Comparison of ENCODE assay signal across 23 cellular contexts in genomic region chr2:232354069-232354468, GRCh38. TPM values are rescaled to one million over a fixed set of nuclear protein-coding genes. Genes with fewer than 3 reads are reported as not detected.
DNase-seq lines count a peak whose midpoint lies in the region; ATAC-seq and TF ChIP-seq lines count a peak whose summit lies in the region.
"Had no signal": no experiment of that assay in that cellular context is flagged by ENCODE, and none has a peak within 500 bp of the region (broad histone marks: within the 10 kb centered on the region; RNA-seq: fewer than 3 reads in every experiment).

No MANE protein-coding gene starts in this region.

- no peak for TF ChIP-seq EP300 in suprapubic skin (IDR thresholded peaks at IDR 0.05)
- no peak for TF ChIP-seq EP300 in gastroesophageal sphincter (IDR thresholded peaks at IDR 0.05)

- no peaks in the 10 kb centered on the region for H3K36me3 Mint-ChIP-seq in CD14-positive monocyte

- H3K4me3 ChIP-seq in RWPE2 (ENCODE audit: severe bottlenecking) (no peak overlapping the region), suprapubic skin (no peak overlapping the region), gastroesophageal sphincter (no peak overlapping the region)
- H3K4me3 ChIP-seq: GM12878, K562, MG63 had no signal

- TF ChIP-seq POLR2A in suprapubic skin (IDR thresholded peaks at IDR 0.05) (no peak), gastroesophageal sphincter (IDR thresholded peaks at IDR 0.05) (no peak)

- H3K9me3 ChIP-seq in RWPE2 (ENCODE audit: severe bottlenecking) (no peaks in the 10 kb centered on the region), suprapubic skin (no peaks in the 10 kb centered on the region), gastroesophageal sphincter (no peaks in the 10 kb centered on the region)
- H3K9me3 ChIP-seq: MG63 had no signal

- no peak for ATAC-seq in RWPE2 (ENCODE audit: low read depth)
- ATAC-seq in gastroesophageal sphincter: no peak
- no peak for ATAC-seq in HG03280 (IDR thresholded peaks at IDR 0.05; ENCODE audit: unreplicated experiment)
- ATAC-seq: GM12878, K562 had no signal

- no peak overlapping the region for H3K4me3 Mint-ChIP-seq in CD14-positive monocyte

- H3K36me3 ChIP-seq in RWPE2 (ENCODE audit: low read depth): no peaks in the 10 kb centered on the region
- no peaks in the 10 kb centered on the region for H3K36me3 ChIP-seq in suprapubic skin
- no peaks in the 10 kb centered on the region for H3K36me3 ChIP-seq in gastroesophageal sphincter
- H3K36me3 ChIP-seq: MG63 had no signal

- peaks cover 43% of the 10 kb centered on the region for H3K27me3 ChIP-seq in RWPE2 (ENCODE audit: insufficient read depth, poor library complexity, severe bottlenecking)
- peaks cover 55% of the 10 kb centered on the region for H3K27me3 ChIP-seq in suprapubic skin
- peaks cover 68% of the 10 kb centered on the region for H3K27me3 ChIP-seq in gastroesophageal sphincter

- no peak overlapping the region for H3K27ac ChIP-seq in RWPE2 (ENCODE audit: poor library complexity, severe bottlenecking)
- H3K27ac ChIP-seq in suprapubic skin: no peak overlapping the region
- H3K27ac ChIP-seq in gastroesophageal sphincter: no peak overlapping the region

- 96% methylated on average over 3 of the region's 5 CpGs for WGBS in suprapubic skin
- 92% methylated on average over 4 of the region's 5 CpGs; no CpG with 5 or more reads in 1 of the 2 donors for WGBS in gastroesophageal sphincter (ENCODE audit: low coverage in 1 of 2), 2 donors

- no peaks in the 10 kb centered on the region for H3K4me1 Mint-ChIP-seq in CD14-positive monocyte

- peaks cover 36 to 55% (median 38%) of the 10 kb centered on the region in 3 donors for H3K27me3 Mint-ChIP-seq in CD14-positive monocyte (ENCODE audit: low read depth in 3 of 3)

- intact Hi-C loops in CD14-positive monocyte (cut with micrococcal nuclease): no loop called here

- TF ChIP-seq CTCF in CD14-positive monocyte (IDR thresholded peaks at IDR 0.05) (no peak), RWPE2 (IDR thresholded peaks at IDR 0.05; ENCODE audit: poor library complexity, severe bottlenecking) (no peak), suprapubic skin (IDR thresholded peaks at IDR 0.05) (no peak), gastroesophageal sphincter (IDR thresholded peaks at IDR 0.05) (no peak)

- peaks cover 0 to 13% (median 8%) of the 10 kb centered on the region in 7 donors for H3K9me3 Mint-ChIP-seq in CD14-positive monocyte
- H3K9me3 Mint-ChIP-seq: CD4-positive, alpha-beta T cell had no signal

- DNase-seq in CD14-positive monocyte (ENCODE audit: low spot score): peak; percentile 27
- DNase-seq in RWPE2 (ENCODE audit: low spot score): peak; percentile 30
- peak; percentile 83 for DNase-seq in mesenteric fat pad (ENCODE audit: low spot score)
- DNase-seq in suprapubic skin (ENCODE audit: low spot score in 2 of 2): peak; percentile 30 to 73
- no peak for DNase-seq in NCI-H510A treated with DMSO at 0.1 percent for 48 hours (lab: John Stamatoyannopoulos, UW)
- DNase-seq: COR-L47, DMS 273 treated with DMSO at 0.1 percent for 48 hours, DMS79 treated with DMSO at 0.1 percent for 48 hours, H7, MG63, NCI-H1417, NCI-H1694 treated with DMSO at 0.1 percent for 48 hours, NCI-H2081 treated with DMSO at 0.1 percent for 48 hours, NCI-H2171 treated with DMSO at 0.1 percent for 48 hours, NCI-H526, SHP77 had no signal

- H3K4me1 ChIP-seq in RWPE2 (ENCODE audit: insufficient read depth, poor library complexity, severe bottlenecking) (no peaks in the 10 kb centered on the region), suprapubic skin (peaks cover 27% of the 10 kb centered on the region), gastroesophageal sphincter (peaks cover 0 to 23% (median 4%) of the 10 kb centered on the region in 3 donors)

- no peak overlapping the region for H3K27ac Mint-ChIP-seq in CD14-positive monocyte
- H3K27ac Mint-ChIP-seq: CD4-positive, alpha-beta T cell had no signal

RNA-seq across cellular contexts. Expression of gene ALPP, which starts 24.5 kb away (rescaled TPM):
- polyA plus RNA-seq in CD14-positive monocyte: not detected
- total RNA-seq in mesenteric fat pad (not detected), suprapubic skin (not detected), gastroesophageal sphincter (not detected)
- total RNA-seq: CD4-positive, alpha-beta T cell; GM12878; K562; LHCN-M2 had no signal
- polyA plus RNA-seq: BJ had no signal

RNA-seq across cellular contexts. Expression of gene ALPG, which starts 52.6 kb away (rescaled TPM):
- not detected for polyA plus RNA-seq in CD14-positive monocyte
- total RNA-seq in mesenteric fat pad (not detected), suprapubic skin (not detected), gastroesophageal sphincter (not detected)
- total RNA-seq: CD4-positive, alpha-beta T cell; GM12878; K562; LHCN-M2 had no signal
- polyA plus RNA-seq: BJ, GM12878, K562 had no signal
